In genomic region chr6:157823523-157824370, GRCh38 we compare ENCODE assay signal across 8 cellular contexts. TPM values are rescaled to one million over a fixed set of nuclear protein-coding genes. Genes with fewer than 3 reads are reported as not detected.
A peak's percentile ranks its signal among the peaks of the same experiment; 100 is the strongest.
DNase-seq lines count a peak whose midpoint lies in the region; ATAC-seq and TF ChIP-seq lines count a peak whose summit lies in the region.

No MANE protein-coding gene starts in this region.

- 1 to 2% methylated on average over 18 to 59 of the region's 74 CpGs for WGBS in transverse colon (ENCODE audit: low coverage in 1 of 2), 2 donors

- peak overlapping the region; percentile 88 for H2AFZ ChIP-seq in parathyroid adenoma

- DNase-seq in AG04449 (ENCODE audit: low read depth, low spot score) (no peak), RPMI8226 (peak; percentile 77), germinal center (ENCODE audit: low spot score) (peak; percentile 38), transverse colon (peak; percentile 75)
- DNase-seq in activated naive CD4-positive, alpha-beta T cell (lab: John Stamatoyannopoulos, UW): peak; percentile 43 to 68 (median 48)

- H3K4me3 ChIP-seq in AG04449 (ENCODE audit: low read depth, low read length) (peak overlapping the region; percentile 79), parathyroid adenoma (ENCODE audit: low read depth, low read length) (peak overlapping the region; percentile 76), transverse colon (peak overlapping the region; percentile 52 to 100 (median 98))

- ATAC-seq in GM18873 (IDR thresholded peaks at IDR 0.05; ENCODE audit: low FRiP score, unreplicated experiment) (peak; percentile 54), HG03159 (IDR thresholded peaks at IDR 0.05; ENCODE audit: unreplicated experiment) (peak; percentile 49)

- H3K27me3 ChIP-seq in parathyroid adenoma (ENCODE audit: control insufficient read depth, insufficient read depth, low read length) (no peaks in the 10 kb centered on the region), transverse colon (no peaks in the 10 kb centered on the region)

- H3K36me3 ChIP-seq in parathyroid adenoma (ENCODE audit: control insufficient read depth, insufficient read depth, low read length): no peaks in the 10 kb centered on the region
- no peaks in the 10 kb centered on the region for H3K36me3 ChIP-seq in transverse colon

- POLR2A ChIA-PET in AG04449 (lab: Yijun Ruan, JAX): no interaction called here

- H3K79me2 ChIP-seq in parathyroid adenoma: peaks cover 6% of the 10 kb centered on the region

- in situ Hi-C loops in transverse colon (cut with MboI; ENCODE audit: low pct_ligation_motif_present in 1 of 4, low pct_unique_long_range_greater_than_20kb in 1 of 4, low sequenced_read_pairs in 3 of 4): no loop called here

- no peaks in the 10 kb centered on the region for H3K9me3 ChIP-seq in parathyroid adenoma (ENCODE audit: control insufficient read depth, low read length)
- H3K9me3 ChIP-seq in transverse colon: no peaks in the 10 kb centered on the region

- peak overlapping the region; percentile 61 for H3K4me2 ChIP-seq in parathyroid adenoma (ENCODE audit: low read length)

- TF ChIP-seq CTCF in AG04449 (IDR thresholded peaks at IDR 0.05; ENCODE audit: insufficient read depth, low read length, missing control alignments) (no peak), parathyroid adenoma (IDR thresholded peaks at IDR 0.05) (no peak), transverse colon (IDR thresholded peaks at IDR 0.05) (peak in 3 of 5 experiments; percentile 13 to 39 (median 22))

- CTCF ChIA-PET in AG04449 (lab: Yijun Ruan, JAX): interaction anchor here (0.6 kb wide), 1 partner anchor 10 kb away, joined by 3 read pairs; no protein-coding TSS in a partner anchor

- peak overlapping the region; percentile 81 for H3K9ac ChIP-seq in parathyroid adenoma

- TF ChIP-seq EP300 in transverse colon (IDR thresholded peaks at IDR 0.05; ENCODE audit: low read depth): no peak

- intact Hi-C loops in transverse colon (cut with DNase I; ENCODE audit: low total_unique reads): loop anchor here (5.0 kb wide), 1 partner anchor 66 kb away; no protein-coding TSS in a partner anchor

- TF ChIP-seq POLR2A in transverse colon (IDR thresholded peaks at IDR 0.05): peak; percentile 61

- H3K4me1 ChIP-seq in parathyroid adenoma (no peaks in the 10 kb centered on the region), transverse colon (peaks cover 0 to 29% (median 19%) of the 10 kb centered on the region in 4 donors)

- H3K27ac ChIP-seq in parathyroid adenoma (peak overlapping the region; percentile 68), transverse colon (peak overlapping the region; percentile 92 to 99 (median 98))

RNA-seq across cellular contexts. Expression of gene SNX9, which starts 0.7 kb away (rescaled TPM):
- 10 to 100 TPM; 13.7 to 57.2 (median 50.7) TPM for total RNA-seq in transverse colon

Comparison
In these comparisons a context has a peak if more than half of its experiments do, and no peak if none do; other contexts are left out.
1. CTCF ChIP-seq: peak in transverse colon (3 of 5); none in AG04449 (single experiment) and parathyroid adenoma (single experiment).
2. Peak in every context shown above with its lines, with median percentiles within 50 percentile points of each other: H3K4me3 ChIP-seq.